In the genomic region with DNA sequence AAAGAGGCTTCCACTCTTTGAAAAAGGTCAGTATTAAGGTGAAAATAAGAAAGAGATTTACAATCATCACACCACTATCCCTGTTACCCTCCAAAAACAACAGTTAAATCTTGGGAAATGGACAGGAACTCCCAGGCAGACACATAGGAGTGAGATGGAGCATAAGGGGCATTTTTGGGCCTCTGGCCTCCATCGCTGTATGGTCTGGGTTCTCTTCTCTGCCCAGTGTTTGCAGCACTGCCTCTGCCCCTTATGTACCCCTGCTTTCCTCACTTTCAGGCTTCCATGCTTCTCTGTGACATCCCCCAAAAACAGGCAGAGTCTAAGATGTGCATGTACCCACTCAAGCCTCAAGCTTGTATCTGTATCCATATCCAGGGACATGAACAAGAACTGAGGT, we compare ENCODE assay signal across 1 cellular context.
TF ChIP-seq lines count a peak whose summit lies in the region.

No MANE protein-coding gene starts in this region.

TF ChIP-seq in endothelial cell of umbilical vein, 7 proteins besides CTCF, POLR2A, EP300 and RAD21:
- TF ChIP-seq JUN (IDR thresholded peaks at IDR 0.05; ENCODE audit: borderline replicate concordance, insufficient read depth, insufficient read length, low read depth), result no peak
- no peak for TF ChIP-seq POLR2AphosphoS5 (IDR thresholded peaks at IDR 0.05; ENCODE audit: insufficient read depth, low read depth, low read length)
- no peak for TF ChIP-seq GATA2 (IDR thresholded peaks at IDR 0.05; ENCODE audit: insufficient read depth, insufficient read length, low read depth, low read length)
- no peak for TF ChIP-seq MYC (IDR thresholded peaks at IDR 0.05; ENCODE audit: low read depth, low read length)
- no peak for TF ChIP-seq FOS (IDR thresholded peaks at IDR 0.05; ENCODE audit: borderline replicate concordance, insufficient read depth, low read length)
- TF ChIP-seq, protein P1, sequence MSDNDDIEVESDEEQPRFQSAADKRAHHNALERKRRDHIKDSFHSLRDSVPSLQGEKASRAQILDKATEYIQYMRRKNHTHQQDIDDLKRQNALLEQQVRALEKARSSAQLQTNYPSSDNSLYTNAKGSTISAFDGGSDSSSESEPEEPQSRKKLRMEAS (IDR thresholded peaks at IDR 0.05; ENCODE audit: insufficient read depth, insufficient read length), result no peak
- TF ChIP-seq EZH2 (IDR thresholded peaks at IDR 0.05; ENCODE audit: borderline replicate concordance, low read depth, low read length, severe bottlenecking), result no peak
TF ChIP-seq in endothelial cell of umbilical vein: peak in this region for 0.
